1 cellular context compared by ENCODE assay signal in genomic region chr15:88894819-88895767, GRCh38.
TF ChIP-seq lines count a peak whose summit lies in the region.

A gene with protein sequence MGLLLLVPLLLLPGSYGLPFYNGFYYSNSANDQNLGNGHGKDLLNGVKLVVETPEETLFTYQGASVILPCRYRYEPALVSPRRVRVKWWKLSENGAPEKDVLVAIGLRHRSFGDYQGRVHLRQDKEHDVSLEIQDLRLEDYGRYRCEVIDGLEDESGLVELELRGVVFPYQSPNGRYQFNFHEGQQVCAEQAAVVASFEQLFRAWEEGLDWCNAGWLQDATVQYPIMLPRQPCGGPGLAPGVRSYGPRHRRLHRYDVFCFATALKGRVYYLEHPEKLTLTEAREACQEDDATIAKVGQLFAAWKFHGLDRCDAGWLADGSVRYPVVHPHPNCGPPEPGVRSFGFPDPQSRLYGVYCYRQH (minus strand): TSS chr15:88895544. CDS start chr15:88887298, 8,246 bp downstream.

TF ChIP-seq in HCT116, 20 proteins besides CTCF, POLR2A, EP300 and RAD21 (continued from another document):
- TF ChIP-seq REST (IDR thresholded peaks at IDR 0.05; ENCODE audit: low read depth) (no peak), SIN3A (IDR thresholded peaks at IDR 0.05; ENCODE audit: low read depth) (no peak), SP1 (IDR thresholded peaks at IDR 0.05; ENCODE audit: low read depth) (no peak), SRF (IDR thresholded peaks at IDR 0.05; ENCODE audit: low read depth) (no peak), JUND (IDR thresholded peaks at IDR 0.05) (no peak)
